Comparison of ENCODE assay signal across 1 cellular context in the genomic region with DNA sequence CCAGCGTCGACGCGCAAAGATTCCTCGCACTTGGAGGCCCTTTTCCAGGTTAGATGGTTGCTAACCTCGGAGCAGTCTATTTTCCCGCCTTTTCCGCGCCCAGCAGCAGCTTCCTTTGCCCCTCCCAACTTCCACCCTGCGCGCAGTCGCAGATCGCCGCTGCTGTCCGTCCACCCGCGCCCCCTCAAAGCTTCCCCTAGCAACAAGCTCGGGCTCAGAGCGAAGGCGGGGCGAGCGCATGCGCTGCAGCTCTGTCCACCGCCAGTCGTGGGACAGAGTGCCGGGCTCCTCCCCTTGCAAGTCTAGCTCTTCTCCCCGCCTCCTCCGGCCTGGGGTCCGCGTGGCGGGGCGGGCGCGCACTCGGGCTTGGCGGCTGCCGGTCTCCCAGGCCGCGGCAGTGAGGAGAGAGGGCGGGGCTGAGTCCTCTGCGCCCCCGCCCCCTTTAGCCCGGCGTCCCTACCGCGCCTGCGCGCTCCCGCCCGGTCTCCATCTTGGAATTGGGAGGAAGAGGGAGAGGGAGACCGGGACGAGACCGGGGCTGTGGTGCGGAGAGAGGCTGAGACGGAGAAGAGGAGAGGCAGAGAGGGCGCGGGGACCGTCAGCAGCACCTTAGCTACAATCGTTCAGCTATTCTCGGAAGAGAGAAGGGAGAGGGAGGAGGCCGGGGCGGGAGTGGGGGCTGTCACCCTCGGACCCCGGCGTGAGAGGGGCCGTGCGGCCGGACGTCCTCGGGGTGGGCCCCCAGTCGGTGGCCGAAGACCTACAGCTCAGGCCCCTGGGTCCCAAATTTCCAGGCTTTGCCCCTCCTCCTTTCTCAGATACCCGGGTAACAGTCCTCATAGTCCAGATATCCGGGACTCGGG.
A peak's percentile ranks its signal among the peaks of the same experiment; 100 is the strongest.
TF ChIP-seq lines count a peak whose summit lies in the region.

Gene TAOK2 (plus strand): TSS at position 485 of the 863 bp plus-strand sequence. CDS start 3,905 bp downstream, outside the sequence.

TF ChIP-seq in HepG2, 621 proteins besides CTCF, POLR2A, EP300 and RAD21 (continued from another document):
- TF ChIP-seq RARG (CRISPR knock-in tag; IDR thresholded peaks at IDR 0.05; ENCODE audit: low read depth) = peak; percentile 53; the same call in 1 of the 2 replicates
- peak; percentile 79; the same call in 1 of the 2 replicates for TF ChIP-seq HOXA5 (CRISPR knock-in tag; IDR thresholded peaks at IDR 0.05)
- no peak for TF ChIP-seq PHF5A (CRISPR knock-in tag; IDR thresholded peaks at IDR 0.05; ENCODE audit: low read depth, unreplicated experiment)
- TF ChIP-seq ZNF264 (CRISPR knock-in tag; IDR thresholded peaks at IDR 0.05) = peak; percentile 92; the same call in 1 of the 2 replicates
- peak; percentile 31; the same call in 1 of the 2 replicates for TF ChIP-seq ZNF296 (CRISPR knock-in tag; conservative IDR thresholded peaks at IDR 0.05)
- no peak for TF ChIP-seq ZFYVE20 (CRISPR knock-in tag; IDR thresholded peaks at IDR 0.05; ENCODE audit: borderline replicate concordance, low read depth)
- peak; percentile 79; the same call in 1 of the 2 replicates for TF ChIP-seq CAMTA2 (CRISPR knock-in tag; IDR thresholded peaks at IDR 0.05; ENCODE audit: borderline replicate concordance)
- TF ChIP-seq ZSCAN29 (CRISPR knock-in tag; conservative IDR thresholded peaks at IDR 0.05) = peak; percentile 25; the same call in 1 of the 2 replicates
- TF ChIP-seq U2AF1 (optimal IDR thresholded peaks at IDR 0.05; ENCODE audit: low read depth, low read length) = peak; percentile 33
- peak; percentile 86 for TF ChIP-seq RNF2 (conservative IDR thresholded peaks at IDR 0.05; ENCODE audit: low read depth)
- TF ChIP-seq, protein P1, sequence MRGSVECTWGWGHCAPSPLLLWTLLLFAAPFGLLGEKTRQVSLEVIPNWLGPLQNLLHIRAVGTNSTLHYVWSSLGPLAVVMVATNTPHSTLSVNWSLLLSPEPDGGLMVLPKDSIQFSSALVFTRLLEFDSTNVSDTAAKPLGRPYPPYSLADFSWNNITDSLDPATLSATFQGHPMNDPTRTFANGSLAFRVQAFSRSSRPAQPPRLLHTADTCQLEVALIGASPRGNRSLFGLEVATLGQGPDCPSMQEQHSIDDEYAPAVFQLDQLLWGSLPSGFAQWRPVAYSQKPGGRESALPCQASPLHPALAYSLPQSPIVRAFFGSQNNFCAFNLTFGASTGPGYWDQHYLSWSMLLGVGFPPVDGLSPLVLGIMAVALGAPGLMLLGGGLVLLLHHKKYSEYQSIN (CRISPR knock-in tag; IDR thresholded peaks at IDR 0.05; ENCODE audit: borderline replicate concordance) = no peak
- peak; percentile 28 for TF ChIP-seq SNAPC2 (CRISPR knock-in tag; IDR thresholded peaks at IDR 0.05)
- peak; percentile 90; the same call in 1 of the 2 replicates for TF ChIP-seq KAT7 (CRISPR knock-in tag; IDR thresholded peaks at IDR 0.05; ENCODE audit: borderline replicate concordance)
- no peak for TF ChIP-seq ZNF30 (CRISPR knock-in tag; IDR thresholded peaks at IDR 0.05)
- no peak; the same call in 1 of the 2 replicates for TF ChIP-seq ZNF503 (CRISPR knock-in tag; IDR thresholded peaks at IDR 0.05)
- peak; percentile 54 for TF ChIP-seq KDM3A (CRISPR knock-in tag; IDR thresholded peaks at IDR 0.05; ENCODE audit: low read depth)
- no peak for TF ChIP-seq ZBTB1 (CRISPR knock-in tag; IDR thresholded peaks at IDR 0.05; ENCODE audit: borderline replicate concordance)
- peak; percentile 86 for TF ChIP-seq YEATS2 (CRISPR knock-in tag; IDR thresholded peaks at IDR 0.05; ENCODE audit: borderline replicate concordance)
- TF ChIP-seq POLR2AphosphoS5 (IDR thresholded peaks at IDR 0.05; ENCODE audit: low read depth, low read length) = peak; percentile 98
- peak; percentile 65; the same call in 1 of the 2 replicates for TF ChIP-seq MIXL1 (CRISPR knock-in tag; IDR thresholded peaks at IDR 0.05)
- no peak for TF ChIP-seq HES4 (CRISPR knock-in tag; IDR thresholded peaks at IDR 0.05; ENCODE audit: borderline replicate concordance)
- TF ChIP-seq, protein P2, sequence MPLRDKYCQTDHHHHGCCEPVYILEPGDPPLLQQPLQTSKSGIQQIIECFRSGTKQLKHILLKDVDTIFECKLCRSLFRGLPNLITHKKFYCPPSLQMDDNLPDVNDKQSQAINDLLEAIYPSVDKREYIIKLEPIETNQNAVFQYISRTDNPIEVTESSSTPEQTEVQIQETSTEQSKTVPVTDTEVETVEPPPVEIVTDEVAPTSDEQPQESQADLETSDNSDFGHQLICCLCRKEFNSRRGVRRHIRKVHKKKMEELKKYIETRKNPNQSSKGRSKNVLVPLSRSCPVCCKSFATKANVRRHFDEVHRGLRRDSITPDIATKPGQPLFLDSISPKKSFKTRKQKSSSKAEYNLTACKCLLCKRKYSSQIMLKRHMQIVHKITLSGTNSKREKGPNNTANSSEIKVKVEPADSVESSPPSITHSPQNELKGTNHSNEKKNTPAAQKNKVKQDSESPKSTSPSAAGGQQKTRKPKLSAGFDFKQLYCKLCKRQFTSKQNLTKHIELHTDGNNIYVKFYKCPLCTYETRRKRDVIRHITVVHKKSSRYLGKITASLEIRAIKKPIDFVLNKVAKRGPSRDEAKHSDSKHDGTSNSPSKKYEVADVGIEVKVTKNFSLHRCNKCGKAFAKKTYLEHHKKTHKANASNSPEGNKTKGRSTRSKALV (CRISPR knock-in tag; IDR thresholded peaks at IDR 0.05) = peak; percentile 87; the same call in 1 of the 2 replicates
- TF ChIP-seq ZNF550 (CRISPR knock-in tag; IDR thresholded peaks at IDR 0.05; ENCODE audit: borderline replicate concordance) = no peak; the same call in 1 of the 2 replicates
- peak; percentile 85 for TF ChIP-seq ZNF253 (CRISPR knock-in tag; IDR thresholded peaks at IDR 0.05; ENCODE audit: borderline replicate concordance)
- TF ChIP-seq AFF4 (CRISPR knock-in tag; IDR thresholded peaks at IDR 0.05) = no peak
- TF ChIP-seq KDM6A (CRISPR knock-in tag; IDR thresholded peaks at IDR 0.05; ENCODE audit: low read depth) = peak; percentile 16; the same call in 1 of the 2 replicates
- peak; percentile 29; the same call in 1 of the 2 replicates for TF ChIP-seq ZNF768 (CRISPR knock-in tag; IDR thresholded peaks at IDR 0.05)
- TF ChIP-seq PCBP2 (optimal IDR thresholded peaks at IDR 0.05; ENCODE audit: low read depth, low read length, poor library complexity, severe bottlenecking) = no peak
- 0 out of 2 replicates have a peak, but pooled peaks have one; percentile 13 for TF ChIP-seq HNRNPL (IDR thresholded peaks at IDR 0.05; ENCODE audit: low read depth, low read length)
- TF ChIP-seq SATB2 (CRISPR knock-in tag; IDR thresholded peaks at IDR 0.05) = no peak
- TF ChIP-seq RFXANK (CRISPR knock-in tag; IDR thresholded peaks at IDR 0.05) = peak; percentile 96
- 0 out of 2 replicates have a peak, but pooled peaks have one; percentile 50 for TF ChIP-seq ZBTB3 (CRISPR knock-in tag; IDR thresholded peaks at IDR 0.05; ENCODE audit: borderline replicate concordance, low read depth)
- peak; percentile 36; the same call in 1 of the 2 replicates for TF ChIP-seq JDP2 (CRISPR knock-in tag; IDR thresholded peaks at IDR 0.05; ENCODE audit: borderline replicate concordance)
- TF ChIP-seq ASH2L (IDR thresholded peaks at IDR 0.05; ENCODE audit: insufficient read length, low read depth, low read length) = peak; percentile 64
- peak in 1 of 2 experiments; percentile 89; a peak in 2 of 4 replicates for TF ChIP-seq KLF16 (CRISPR knock-in tag; IDR thresholded peaks at IDR 0.05)
- TF ChIP-seq TFE3 (CRISPR knock-in tag; IDR thresholded peaks at IDR 0.05) = peak; percentile 76
- no peak for TF ChIP-seq CBX1 (IDR thresholded peaks at IDR 0.05; ENCODE audit: low read depth)
- TF ChIP-seq MEF2D (CRISPR knock-in tag; IDR thresholded peaks at IDR 0.05) = peak; percentile 79
- TF ChIP-seq, protein P3, sequence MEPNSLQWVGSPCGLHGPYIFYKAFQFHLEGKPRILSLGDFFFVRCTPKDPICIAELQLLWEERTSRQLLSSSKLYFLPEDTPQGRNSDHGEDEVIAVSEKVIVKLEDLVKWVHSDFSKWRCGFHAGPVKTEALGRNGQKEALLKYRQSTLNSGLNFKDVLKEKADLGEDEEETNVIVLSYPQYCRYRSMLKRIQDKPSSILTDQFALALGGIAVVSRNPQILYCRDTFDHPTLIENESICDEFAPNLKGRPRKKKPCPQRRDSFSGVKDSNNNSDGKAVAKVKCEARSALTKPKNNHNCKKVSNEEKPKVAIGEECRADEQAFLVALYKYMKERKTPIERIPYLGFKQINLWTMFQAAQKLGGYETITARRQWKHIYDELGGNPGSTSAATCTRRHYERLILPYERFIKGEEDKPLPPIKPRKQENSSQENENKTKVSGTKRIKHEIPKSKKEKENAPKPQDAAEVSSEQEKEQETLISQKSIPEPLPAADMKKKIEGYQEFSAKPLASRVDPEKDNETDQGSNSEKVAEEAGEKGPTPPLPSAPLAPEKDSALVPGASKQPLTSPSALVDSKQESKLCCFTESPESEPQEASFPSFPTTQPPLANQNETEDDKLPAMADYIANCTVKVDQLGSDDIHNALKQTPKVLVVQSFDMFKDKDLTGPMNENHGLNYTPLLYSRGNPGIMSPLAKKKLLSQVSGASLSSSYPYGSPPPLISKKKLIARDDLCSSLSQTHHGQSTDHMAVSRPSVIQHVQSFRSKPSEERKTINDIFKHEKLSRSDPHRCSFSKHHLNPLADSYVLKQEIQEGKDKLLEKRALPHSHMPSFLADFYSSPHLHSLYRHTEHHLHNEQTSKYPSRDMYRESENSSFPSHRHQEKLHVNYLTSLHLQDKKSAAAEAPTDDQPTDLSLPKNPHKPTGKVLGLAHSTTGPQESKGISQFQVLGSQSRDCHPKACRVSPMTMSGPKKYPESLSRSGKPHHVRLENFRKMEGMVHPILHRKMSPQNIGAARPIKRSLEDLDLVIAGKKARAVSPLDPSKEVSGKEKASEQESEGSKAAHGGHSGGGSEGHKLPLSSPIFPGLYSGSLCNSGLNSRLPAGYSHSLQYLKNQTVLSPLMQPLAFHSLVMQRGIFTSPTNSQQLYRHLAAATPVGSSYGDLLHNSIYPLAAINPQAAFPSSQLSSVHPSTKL (CRISPR knock-in tag; IDR thresholded peaks at IDR 0.05) = peak; percentile 40; the same call in 1 of the 2 replicates
- no peak for TF ChIP-seq PTBP1 (IDR thresholded peaks at IDR 0.05; ENCODE audit: low read depth, low read length, poor library complexity, severe bottlenecking)
- TF ChIP-seq, protein P4, sequence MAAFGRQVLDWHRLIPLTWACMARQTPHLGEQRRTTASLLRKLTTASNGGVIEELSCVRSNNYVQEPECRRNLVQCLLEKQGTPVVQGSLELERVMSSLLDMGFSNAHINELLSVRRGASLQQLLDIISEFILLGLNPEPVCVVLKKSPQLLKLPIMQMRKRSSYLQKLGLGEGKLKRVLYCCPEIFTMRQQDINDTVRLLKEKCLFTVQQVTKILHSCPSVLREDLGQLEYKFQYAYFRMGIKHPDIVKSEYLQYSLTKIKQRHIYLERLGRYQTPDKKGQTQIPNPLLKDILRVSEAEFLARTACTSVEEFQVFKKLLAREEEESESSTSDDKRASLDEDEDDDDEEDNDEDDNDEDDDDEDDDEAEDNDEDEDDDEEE (CRISPR knock-in tag; IDR thresholded peaks at IDR 0.05) = peak; percentile 93; the same call in 1 of the 2 replicates
- peak; percentile 52; the same call in 1 of the 2 replicates for TF ChIP-seq ZNF572 (CRISPR knock-in tag; IDR thresholded peaks at IDR 0.05)
- peak; percentile 62; the same call in 1 of the 2 replicates for TF ChIP-seq ZNF580 (CRISPR knock-in tag; IDR thresholded peaks at IDR 0.05; ENCODE audit: borderline replicate concordance, low read depth)
- peak; percentile 90 for TF ChIP-seq RBFOX2 (IDR thresholded peaks at IDR 0.05; ENCODE audit: low read depth, low read length)
